In genomic region chr14:74502236-74503019, GRCh38 we compare ENCODE assay signal across 8 cellular contexts. TPM values are rescaled to one million over a fixed set of nuclear protein-coding genes. Genes with fewer than 3 reads are reported as not detected.
DNase-seq lines count a peak whose midpoint lies in the region; ATAC-seq and TF ChIP-seq lines count a peak whose summit lies in the region.

No MANE protein-coding gene starts in this region.

- intact Hi-C loops in activated CD4-positive, alpha-beta T cell treated with anti-CD3 and anti-CD28 coated beads for 36 hours (cut with DNase I, micrococcal nuclease) = no loop called here

- H3K36me3 Mint-ChIP-seq in activated CD4-positive, alpha-beta T cell treated with anti-CD3 and anti-CD28 coated beads for 36 hours (ENCODE audit: low read depth) = peaks cover 2% of the 10 kb centered on the region
- no peaks in the 10 kb centered on the region for H3K36me3 Mint-ChIP-seq in brain
- H3K36me3 Mint-ChIP-seq in stimulated activated effector memory CD8-positive, alpha-beta T cell treated with anti-CD3 and anti-CD28 coated beads, Interleukin-12 subunit alpha, Interleukin-12 subunit beta, amount 100 ng/mL, for 72 hours = no peaks in the 10 kb centered on the region

- H3K27ac Mint-ChIP-seq in activated CD4-positive, alpha-beta T cell treated with anti-CD3 and anti-CD28 coated beads for 36 hours = no peak overlapping the region
- H3K27ac Mint-ChIP-seq in brain = peak overlapping the region; percentile 49 to 87 (median 79)
- H3K27ac Mint-ChIP-seq in stimulated activated effector memory CD8-positive, alpha-beta T cell treated with anti-CD3 and anti-CD28 coated beads, Interleukin-12 subunit alpha, Interleukin-12 subunit beta, amount 100 ng/mL, for 72 hours = no peak overlapping the region

- CTCF ChIA-PET in activated CD4-positive, alpha-beta T cell treated with anti-CD3 and anti-CD28 coated beads for 36 hours (lab: Charles Lee) = no interaction called here

- peak; percentile 42 for DNase-seq in activated CD4-positive, alpha-beta T cell treated with anti-CD3 and anti-CD28 coated beads for 36 hours
- no peak for DNase-seq in activated CD4-positive, alpha-beta T cell treated with anti-CD3 and anti-CD28 coated beads, Interleukin-2, amount 50 U/mL, for 4 hours
- DNase-seq in NCI-H2171 (lab: John Stamatoyannopoulos, UW) (peak; percentile 15), lung microvascular endothelial cell (ENCODE audit: low read depth in 2 of 2) (peak; percentile 35 to 63), middle frontal gyrus (ENCODE audit: extremely low spot score, low spot score) (no peak), NCI-H226 (no peak)
- DNase-seq in stimulated activated effector memory CD8-positive, alpha-beta T cell treated with anti-CD3 and anti-CD28 coated beads, Interleukin-12 subunit alpha, Interleukin-12 subunit beta, amount 100 ng/mL, for 72 hours (ENCODE audit: low spot score in 2 of 2) = no peak

- peak; percentile 44 to 67 for TF ChIP-seq CTCF in brain (conservative IDR thresholded peaks at IDR 0.05)

- H3K4me3 Mint-ChIP-seq in activated CD4-positive, alpha-beta T cell treated with anti-CD3 and anti-CD28 coated beads for 36 hours = no peak overlapping the region
- peak overlapping the region in 1 of 5 experiments; percentile 25 for H3K4me3 Mint-ChIP-seq in brain
- H3K4me3 Mint-ChIP-seq in stimulated activated effector memory CD8-positive, alpha-beta T cell treated with anti-CD3 and anti-CD28 coated beads, Interleukin-12 subunit alpha, Interleukin-12 subunit beta, amount 100 ng/mL, for 72 hours = no peak overlapping the region

- peak; percentile 65 for ATAC-seq in activated CD4-positive, alpha-beta T cell treated with anti-CD3 and anti-CD28 coated beads for 36 hours
- no peak for ATAC-seq in stimulated activated effector memory CD8-positive, alpha-beta T cell treated with anti-CD3 and anti-CD28 coated beads, Interleukin-12 subunit alpha, Interleukin-12 subunit beta, amount 100 ng/mL, for 72 hours

- H3K9me3 Mint-ChIP-seq in activated CD4-positive, alpha-beta T cell treated with anti-CD3 and anti-CD28 coated beads for 36 hours (ENCODE audit: low read depth) = no peaks in the 10 kb centered on the region
- H3K9me3 Mint-ChIP-seq in brain = no peaks in the 10 kb centered on the region
- no peaks in the 10 kb centered on the region for H3K9me3 Mint-ChIP-seq in stimulated activated effector memory CD8-positive, alpha-beta T cell treated with anti-CD3 and anti-CD28 coated beads, Interleukin-12 subunit alpha, Interleukin-12 subunit beta, amount 100 ng/mL, for 72 hours

- H3K4me1 Mint-ChIP-seq in activated CD4-positive, alpha-beta T cell treated with anti-CD3 and anti-CD28 coated beads for 36 hours = no peaks in the 10 kb centered on the region
- peaks cover 38% of the 10 kb centered on the region for H3K4me1 Mint-ChIP-seq in brain
- no peaks in the 10 kb centered on the region for H3K4me1 Mint-ChIP-seq in stimulated activated effector memory CD8-positive, alpha-beta T cell treated with anti-CD3 and anti-CD28 coated beads, Interleukin-12 subunit alpha, Interleukin-12 subunit beta, amount 100 ng/mL, for 72 hours

- H3K27me3 Mint-ChIP-seq in activated CD4-positive, alpha-beta T cell treated with anti-CD3 and anti-CD28 coated beads for 36 hours = no peaks in the 10 kb centered on the region
- peaks cover 10% of the 10 kb centered on the region for H3K27me3 Mint-ChIP-seq in brain

- POLR2A ChIA-PET in activated CD4-positive, alpha-beta T cell treated with anti-CD3 and anti-CD28 coated beads for 36 hours (lab: Charles Lee) = interaction anchor here (0.6 kb wide), 1 partner anchor 290 kb away, joined by 4 read pairs; no protein-coding TSS in a partner anchor

RNA-seq across cellular contexts. Expression of gene ISCA2, which starts 8.9 kb away (rescaled TPM):
- total RNA-seq in activated CD4-positive, alpha-beta T cell treated with anti-CD3 and anti-CD28 coated beads for 36 hours = 10 to 100 TPM; 29.5 to 35.9 TPM
- 25.3 TPM for polyA plus RNA-seq in brain (ENCODE audit: insufficient read depth, low read depth, low replicate concordance)
- total RNA-seq in lung microvascular endothelial cell = 8.5 and 9.2 TPM in 2 replicates

RNA-seq across cellular contexts. Expression of gene NPC2, which starts 9.3 kb away (rescaled TPM):
- total RNA-seq in activated CD4-positive, alpha-beta T cell treated with anti-CD3 and anti-CD28 coated beads for 36 hours = 10 to 100 TPM; 27.3 to 56.9 TPM
- polyA plus RNA-seq in brain (ENCODE audit: insufficient read depth, low read depth, low replicate concordance) = 149 TPM
- total RNA-seq in lung microvascular endothelial cell = 153 and 244 TPM in 2 replicates

Comparison
In these comparisons a context has a peak if more than half of its experiments do, and no peak if none do; other contexts are left out.
1. DNase-seq: peak in activated CD4-positive, alpha-beta T cell treated with anti-CD3 and anti-CD28 coated beads for 36 hours (single experiment), NCI-H2171 (single experiment) and lung microvascular endothelial cell (2 of 2); none in activated CD4-positive, alpha-beta T cell treated with anti-CD3 and anti-CD28 coated beads, Interleukin-2, amount 50 U/mL, for 4 hours (0 of 2), stimulated activated effector memory CD8-positive, alpha-beta T cell treated with anti-CD3 and anti-CD28 coated beads, Interleukin-12 subunit alpha, Interleukin-12 subunit beta, amount 100 ng/mL, for 72 hours (0 of 2), middle frontal gyrus (single experiment) and NCI-H226 (single experiment).
2. H3K27ac Mint-ChIP-seq: peak in brain (5 of 5); none in activated CD4-positive, alpha-beta T cell treated with anti-CD3 and anti-CD28 coated beads for 36 hours (single experiment) and stimulated activated effector memory CD8-positive, alpha-beta T cell treated with anti-CD3 and anti-CD28 coated beads, Interleukin-12 subunit alpha, Interleukin-12 subunit beta, amount 100 ng/mL, for 72 hours (single experiment).